In genomic region chr13:52850396-52851152, GRCh38 we compare ENCODE assay signal across 8 cellular contexts. TPM values are rescaled to one million over a fixed set of nuclear protein-coding genes. Genes with fewer than 3 reads are reported as not detected.
DNase-seq lines count a peak whose midpoint lies in the region; ATAC-seq, FAIRE-seq and TF ChIP-seq lines count a peak whose summit lies in the region.

No MANE protein-coding gene starts in this region.

- peak; percentile 73 for DNase-seq in Calu3
- peak; percentile 31 for DNase-seq in HPDE6-E6E7 (ENCODE audit: extremely low spot score)
- DNase-seq in bronchial epithelial cell (ENCODE audit: low read depth) = peak; percentile 21
- DNase-seq in iPS-NIHi7 (ENCODE audit: extremely low spot score) = peak; percentile 86
- no peak for DNase-seq in skeletal muscle cell (ENCODE audit: low read depth)
- no peak for DNase-seq in activated gamma-delta T cell treated with Interleukin-2 at 50 U/mL for 16 hours

- H3K27me3 Mint-ChIP-seq in Calu3 (ENCODE audit: unreplicated experiment) = peaks cover 65% of the 10 kb centered on the region

- H3K27ac Mint-ChIP-seq in Calu3 (ENCODE audit: unreplicated experiment) = no peak overlapping the region

- H3K36me3 Mint-ChIP-seq in Calu3 (ENCODE audit: insufficient read depth, unreplicated experiment) = peaks cover 10% of the 10 kb centered on the region

- TF ChIP-seq CTCF in Calu3 (IDR thresholded peaks at IDR 0.05; ENCODE audit: unreplicated experiment) = no peak
- TF ChIP-seq CTCF in bronchial epithelial cell (IDR thresholded peaks at IDR 0.05; ENCODE audit: insufficient read depth, low read length, severe bottlenecking) = no peak

- peak overlapping the region; percentile 78 for H3K4me3 Mint-ChIP-seq in Calu3 (ENCODE audit: low read depth, unreplicated experiment)

- peaks cover 21% of the 10 kb centered on the region for H3K4me1 Mint-ChIP-seq in Calu3 (ENCODE audit: low read depth, unreplicated experiment)

- CTCF ChIA-PET in Calu3 (lab: Charles Lee) = no interaction called here

- H3K27me3 ChIP-seq in bronchial epithelial cell (ENCODE audit: control insufficient read depth, insufficient read depth, low read length) = peaks cover 41% of the 10 kb centered on the region

- intact Hi-C loops in Calu3 (cut with micrococcal nuclease; ENCODE audit: unreplicated experiment) = loop anchor here (5.0 kb wide), 1 partner anchor 117 kb away; no protein-coding TSS in a partner anchor

- BruUV-seq in Calu3 (replicated peaks; lab: Mats Ljungman, UMichigan) = no TSS peak

- ATAC-seq in GM19397 (IDR thresholded peaks at IDR 0.05; ENCODE audit: unreplicated experiment) = peak; percentile 46

- no peaks in the 10 kb centered on the region for H3K9me3 Mint-ChIP-seq in Calu3 (ENCODE audit: low read depth, unreplicated experiment)

- no peak for FAIRE-seq in bronchial epithelial cell (lab: Jason Lieb, UNC)

- peak overlapping the region; percentile 39 for H3K4me3 ChIP-seq in bronchial epithelial cell (ENCODE audit: low read depth, low read length)
- peak overlapping the region; percentile 62 for H3K4me3 ChIP-seq in skeletal muscle cell (ENCODE audit: low read depth, low read length)

- no peaks in the 10 kb centered on the region for H3K36me3 ChIP-seq in bronchial epithelial cell (ENCODE audit: control insufficient read depth, insufficient read depth, low read length)

TF ChIP-seq in PFSK-1, 5 proteins besides CTCF, POLR2A, EP300 and RAD21:
- TF ChIP-seq POLR2AphosphoS5 (IDR thresholded peaks at IDR 0.05; ENCODE audit: low read depth, low read length) (no peak), REST (IDR thresholded peaks at IDR 0.05; ENCODE audit: insufficient read depth in 1 of 2, low read depth in 2 of 2, low read length in 2 of 2) (peak; percentile 83 to 95)

RNA-seq across cellular contexts. Expression of gene PCDH8, which starts 2.1 kb away (rescaled TPM):
- total RNA-seq in Calu3 (2022) (not detected in 2 replicates), bronchial epithelial cell (not detected in 2 replicates)
- polyA plus RNA-seq in PFSK-1 (2012; ENCODE audit: insufficient read length, low read depth) = 4.8 TPM

Comparison
In these comparisons a context has a peak if more than half of its experiments do, and no peak if none do; other contexts are left out.
1. DNase-seq: peak in Calu3 (single experiment), HPDE6-E6E7 (single experiment), bronchial epithelial cell (single experiment) and iPS-NIHi7 (single experiment); none in skeletal muscle cell (single experiment) and activated gamma-delta T cell treated with Interleukin-2 at 50 U/mL for 16 hours (single experiment).